In the genomic region with DNA sequence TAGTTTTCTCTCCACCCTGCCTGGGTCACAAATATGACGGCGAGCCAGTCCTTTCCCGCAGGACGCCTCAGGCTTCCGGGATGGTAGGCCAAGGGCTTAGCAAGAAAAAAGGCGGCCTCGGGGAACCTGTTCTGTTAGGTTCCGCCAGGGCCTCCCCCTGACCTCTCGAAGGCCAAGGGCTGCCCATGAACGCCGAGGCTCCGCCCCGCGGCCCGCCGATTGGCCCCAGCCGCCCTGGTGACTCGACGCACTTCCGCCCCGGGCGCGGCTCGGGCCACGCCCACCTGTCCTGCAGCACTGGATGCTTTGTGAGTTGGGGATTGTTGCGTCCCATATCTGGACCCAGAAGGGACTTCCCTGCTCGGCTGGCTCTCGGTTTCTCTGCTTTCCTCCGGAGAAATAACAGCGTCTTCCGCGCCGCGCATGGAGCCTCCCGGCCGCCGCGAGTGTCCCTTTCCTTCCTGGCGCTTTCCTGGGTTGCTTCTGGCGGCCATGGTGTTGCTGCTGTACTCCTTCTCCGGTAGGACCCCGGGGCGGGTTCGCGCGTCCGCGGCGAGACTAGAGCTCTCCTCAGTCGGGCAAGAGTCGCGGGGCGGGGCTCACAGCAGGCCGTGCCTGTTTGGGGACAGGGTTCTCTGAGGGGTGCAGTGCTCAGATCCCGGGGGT, we compare ENCODE assay signal across 8 cellular contexts.
A peak's percentile ranks its signal among the peaks of the same experiment; 100 is the strongest.
DNase-seq lines count a peak whose midpoint lies in the region; ATAC-seq lines count a peak whose summit lies in the region.

A gene (plus strand): TSS at position 265 of the 666 bp plus-strand sequence. CDS start 159 bp downstream, at position 424.

- ATAC-seq in GM19023 (IDR thresholded peaks at IDR 0.05; ENCODE audit: unreplicated experiment) (peak; percentile 97), HG03280 (IDR thresholded peaks at IDR 0.05; ENCODE audit: unreplicated experiment) (peak; percentile 97)

- DNase-seq in AG08396 (ENCODE audit: low spot score) (peak; percentile 92), NCI-H345 treated with DMSO at 0.1 percent for 48 hours (lab: John Stamatoyannopoulos, UW; ENCODE audit: unreplicated experiment) (peak; percentile 93), iris pigment epithelial cell (ENCODE audit: low read depth) (peak; percentile 93)
- DNase-seq in activated CD4-positive, CD25-positive, alpha-beta regulatory T cell (lab: John Stamatoyannopoulos, UW) = peak; percentile 72 to 91 (median 84)
- DNase-seq in central memory CD4-positive, alpha-beta T cell = peak; percentile 92
- DNase-seq in stimulated activated CD4-positive, alpha-beta T cell treated with anti-CD3 and anti-CD28 coated beads, Interleukin-12 subunit alpha, Interleukin-12 subunit beta, amount 100 ng/mL, for 4 hours = peak; percentile 90

Comparison
In these comparisons a context has a peak if more than half of its experiments do, and no peak if none do; other contexts are left out.
1. Peak in every context shown above with its lines: DNase-seq and ATAC-seq.